In genomic region chr1:109501644-109502367, GRCh38 we compare ENCODE assay signal across 1 cellular context.
TF ChIP-seq lines count a peak whose summit lies in the region.

No MANE protein-coding gene starts in this region.

TF ChIP-seq in GM12878, 131 proteins besides CTCF, POLR2A, EP300 and RAD21:
- no peak for TF ChIP-seq SMAD1 (IDR thresholded peaks at IDR 0.05; ENCODE audit: low read depth, partially characterized antibody)
- TF ChIP-seq ATF7 (IDR thresholded peaks at IDR 0.05; ENCODE audit: low read depth): no peak
- TF ChIP-seq, protein P1, sequence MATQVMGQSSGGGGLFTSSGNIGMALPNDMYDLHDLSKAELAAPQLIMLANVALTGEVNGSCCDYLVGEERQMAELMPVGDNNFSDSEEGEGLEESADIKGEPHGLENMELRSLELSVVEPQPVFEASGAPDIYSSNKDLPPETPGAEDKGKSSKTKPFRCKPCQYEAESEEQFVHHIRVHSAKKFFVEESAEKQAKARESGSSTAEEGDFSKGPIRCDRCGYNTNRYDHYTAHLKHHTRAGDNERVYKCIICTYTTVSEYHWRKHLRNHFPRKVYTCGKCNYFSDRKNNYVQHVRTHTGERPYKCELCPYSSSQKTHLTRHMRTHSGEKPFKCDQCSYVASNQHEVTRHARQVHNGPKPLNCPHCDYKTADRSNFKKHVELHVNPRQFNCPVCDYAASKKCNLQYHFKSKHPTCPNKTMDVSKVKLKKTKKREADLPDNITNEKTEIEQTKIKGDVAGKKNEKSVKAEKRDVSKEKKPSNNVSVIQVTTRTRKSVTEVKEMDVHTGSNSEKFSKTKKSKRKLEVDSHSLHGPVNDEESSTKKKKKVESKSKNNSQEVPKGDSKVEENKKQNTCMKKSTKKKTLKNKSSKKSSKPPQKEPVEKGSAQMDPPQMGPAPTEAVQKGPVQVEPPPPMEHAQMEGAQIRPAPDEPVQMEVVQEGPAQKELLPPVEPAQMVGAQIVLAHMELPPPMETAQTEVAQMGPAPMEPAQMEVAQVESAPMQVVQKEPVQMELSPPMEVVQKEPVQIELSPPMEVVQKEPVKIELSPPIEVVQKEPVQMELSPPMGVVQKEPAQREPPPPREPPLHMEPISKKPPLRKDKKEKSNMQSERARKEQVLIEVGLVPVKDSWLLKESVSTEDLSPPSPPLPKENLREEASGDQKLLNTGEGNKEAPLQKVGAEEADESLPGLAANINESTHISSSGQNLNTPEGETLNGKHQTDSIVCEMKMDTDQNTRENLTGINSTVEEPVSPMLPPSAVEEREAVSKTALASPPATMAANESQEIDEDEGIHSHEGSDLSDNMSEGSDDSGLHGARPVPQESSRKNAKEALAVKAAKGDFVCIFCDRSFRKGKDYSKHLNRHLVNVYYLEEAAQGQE (IDR thresholded peaks at IDR 0.05; ENCODE audit: low read depth, low read length): no peak
- no peak for TF ChIP-seq YBX1 (IDR thresholded peaks at IDR 0.05)
- TF ChIP-seq, protein P2, sequence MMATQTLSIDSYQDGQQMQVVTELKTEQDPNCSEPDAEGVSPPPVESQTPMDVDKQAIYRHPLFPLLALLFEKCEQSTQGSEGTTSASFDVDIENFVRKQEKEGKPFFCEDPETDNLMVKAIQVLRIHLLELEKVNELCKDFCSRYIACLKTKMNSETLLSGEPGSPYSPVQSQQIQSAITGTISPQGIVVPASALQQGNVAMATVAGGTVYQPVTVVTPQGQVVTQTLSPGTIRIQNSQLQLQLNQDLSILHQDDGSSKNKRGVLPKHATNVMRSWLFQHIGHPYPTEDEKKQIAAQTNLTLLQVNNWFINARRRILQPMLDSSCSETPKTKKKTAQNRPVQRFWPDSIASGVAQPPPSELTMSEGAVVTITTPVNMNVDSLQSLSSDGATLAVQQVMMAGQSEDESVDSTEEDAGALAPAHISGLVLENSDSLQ (IDR thresholded peaks at IDR 0.05): no peak
- no peak for TF ChIP-seq TAF1 (IDR thresholded peaks at IDR 0.05; ENCODE audit: borderline replicate concordance, low read depth, low read length)
- no peak for TF ChIP-seq ZNF384 (IDR thresholded peaks at IDR 0.05; ENCODE audit: borderline replicate concordance, low read depth, low read length)
- TF ChIP-seq, protein P3, sequence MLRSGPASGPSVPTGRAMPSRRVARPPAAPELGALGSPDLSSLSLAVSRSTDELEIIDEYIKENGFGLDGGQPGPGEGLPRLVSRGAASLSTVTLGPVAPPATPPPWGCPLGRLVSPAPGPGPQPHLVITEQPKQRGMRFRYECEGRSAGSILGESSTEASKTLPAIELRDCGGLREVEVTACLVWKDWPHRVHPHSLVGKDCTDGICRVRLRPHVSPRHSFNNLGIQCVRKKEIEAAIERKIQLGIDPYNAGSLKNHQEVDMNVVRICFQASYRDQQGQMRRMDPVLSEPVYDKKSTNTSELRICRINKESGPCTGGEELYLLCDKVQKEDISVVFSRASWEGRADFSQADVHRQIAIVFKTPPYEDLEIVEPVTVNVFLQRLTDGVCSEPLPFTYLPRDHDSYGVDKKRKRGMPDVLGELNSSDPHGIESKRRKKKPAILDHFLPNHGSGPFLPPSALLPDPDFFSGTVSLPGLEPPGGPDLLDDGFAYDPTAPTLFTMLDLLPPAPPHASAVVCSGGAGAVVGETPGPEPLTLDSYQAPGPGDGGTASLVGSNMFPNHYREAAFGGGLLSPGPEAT (IDR thresholded peaks at IDR 0.05; ENCODE audit: low read depth): no peak
- TF ChIP-seq CBX5 (IDR thresholded peaks at IDR 0.05; ENCODE audit: low read depth): no peak
- no peak for TF ChIP-seq RELA (IDR thresholded peaks at IDR 0.05; ENCODE audit: borderline replicate concordance, partially characterized antibody)
- no peak for TF ChIP-seq STAT1 (conservative IDR thresholded peaks at IDR 0.05)
- no peak for TF ChIP-seq HDAC2 (IDR thresholded peaks at IDR 0.05)
- TF ChIP-seq ZBTB40 (IDR thresholded peaks at IDR 0.05; ENCODE audit: borderline replicate concordance): no peak
- no peak for TF ChIP-seq RUNX3 (IDR thresholded peaks at IDR 0.05; ENCODE audit: low read length)
- TF ChIP-seq JUND (IDR thresholded peaks at IDR 0.05; ENCODE audit: low read depth, low read length): no peak
- no peak for TF ChIP-seq MXI1 (IDR thresholded peaks at IDR 0.05; ENCODE audit: low read depth, low read length)
- no peak for TF ChIP-seq CHD4 (IDR thresholded peaks at IDR 0.05)
